ENCODE assay signal across 8 cellular contexts in the genomic region with DNA sequence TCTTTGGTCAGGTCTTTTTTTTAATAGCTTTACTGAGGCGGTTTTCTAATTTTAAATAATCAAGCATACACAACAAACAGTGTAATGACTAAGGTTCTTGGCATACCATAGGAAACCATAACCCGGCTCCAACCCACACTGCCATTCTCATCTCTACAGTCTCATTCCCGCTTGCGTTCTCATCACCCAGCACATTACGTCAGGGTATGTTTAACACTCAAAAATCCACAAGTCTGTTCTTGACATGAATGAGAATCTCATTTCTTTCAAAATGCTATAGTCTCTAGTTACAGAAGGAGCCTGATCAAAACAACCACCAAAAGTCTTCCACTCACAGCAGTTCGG. TPM values are rescaled to one million over a fixed set of nuclear protein-coding genes. Genes with fewer than 3 reads are reported as not detected.
DNase-seq lines count a peak whose midpoint lies in the region; ATAC-seq and TF ChIP-seq lines count a peak whose summit lies in the region.

No MANE protein-coding gene starts in this region.

- ATAC-seq in activated CD4-positive, alpha-beta T cell treated with anti-CD3 and anti-CD28 coated beads for 36 hours, result peak; percentile 79
- peak; percentile 43 for ATAC-seq in GM21717 (IDR thresholded peaks at IDR 0.05; ENCODE audit: unreplicated experiment)
- peak; percentile 86 for ATAC-seq in activated T-helper 17 cell treated with anti-CD3 and anti-CD28 coated beads, Interleukin-2, amount 50 U/mL, for 72 hours (replicated peaks)
- no peak for ATAC-seq in gastrocnemius medialis

- no peaks in the 10 kb centered on the region for H3K9me3 ChIP-seq in gastrocnemius medialis

- DNase-seq in activated CD4-positive, alpha-beta T cell treated with anti-CD3 and anti-CD28 coated beads for 36 hours, result peak; percentile 71
- no peak for DNase-seq in activated CD4-positive, alpha-beta T cell treated with anti-CD3 and anti-CD28 coated beads for 1 hour
- DNase-seq in HuH-7.5 (ENCODE audit: low spot score) (peak; percentile 65), glutamatergic neuron (no peak), gastrocnemius medialis (no peak)
- no peak for DNase-seq in effector CD4-positive, alpha-beta T cell

- H3K4me1 ChIP-seq in gastrocnemius medialis, result peaks cover 12% of the 10 kb centered on the region in 2 donors

- no peaks in the 10 kb centered on the region for H3K27me3 Mint-ChIP-seq in activated CD4-positive, alpha-beta T cell treated with anti-CD3 and anti-CD28 coated beads for 36 hours
- H3K27me3 Mint-ChIP-seq in activated T-helper 17 cell treated with anti-CD3 and anti-CD28 coated beads, Interleukin-2, amount 50 U/mL, for 72 hours, result no peaks in the 10 kb centered on the region
- peaks cover 7% of the 10 kb centered on the region for H3K27me3 Mint-ChIP-seq in glutamatergic neuron (ENCODE audit: unreplicated experiment)

- H3K4me1 Mint-ChIP-seq in activated CD4-positive, alpha-beta T cell treated with anti-CD3 and anti-CD28 coated beads for 36 hours, result peaks cover 23% of the 10 kb centered on the region
- H3K4me1 Mint-ChIP-seq in activated T-helper 17 cell treated with anti-CD3 and anti-CD28 coated beads, Interleukin-2, amount 50 U/mL, for 72 hours, result peaks cover 23% of the 10 kb centered on the region
- peaks cover 13% of the 10 kb centered on the region for H3K4me1 Mint-ChIP-seq in glutamatergic neuron (ENCODE audit: low read depth, unreplicated experiment)

- no peaks in the 10 kb centered on the region for H3K36me3 ChIP-seq in gastrocnemius medialis

- no peak for TF ChIP-seq POLR2A in gastrocnemius medialis (IDR thresholded peaks at IDR 0.05)

- H3K9me3 Mint-ChIP-seq in activated CD4-positive, alpha-beta T cell treated with anti-CD3 and anti-CD28 coated beads for 36 hours (ENCODE audit: low read depth), result no peaks in the 10 kb centered on the region
- no peaks in the 10 kb centered on the region for H3K9me3 Mint-ChIP-seq in activated T-helper 17 cell treated with anti-CD3 and anti-CD28 coated beads, Interleukin-2, amount 50 U/mL, for 72 hours
- H3K9me3 Mint-ChIP-seq in glutamatergic neuron (ENCODE audit: unreplicated experiment), result peaks cover 7% of the 10 kb centered on the region

- peak overlapping the region; percentile 69 to 83 (median 81) for H3K4me3 ChIP-seq in gastrocnemius medialis

- TF ChIP-seq CTCF in glutamatergic neuron (IDR thresholded peaks at IDR 0.05; ENCODE audit: partially characterized antibody, unreplicated experiment), result no peak
- no peak for TF ChIP-seq CTCF in gastrocnemius medialis (IDR thresholded peaks at IDR 0.05 in 4 of 5, conservative IDR thresholded peaks at IDR 0.05 in 1 of 5)

- intact Hi-C loops in activated CD4-positive, alpha-beta T cell treated with anti-CD3 and anti-CD28 coated beads for 36 hours (cut with DNase I, micrococcal nuclease), result loop anchor here (1.0 to 10.0 kb wide), 4 partner anchors 89 to 1590 kb away; a partner anchor contains a TSS
- intact Hi-C loops in gastrocnemius medialis (cut with DNase I; ENCODE audit: low total_unique reads), result loop anchor here (10.0 kb wide), 1 partner anchor 200 kb away; a partner anchor contains a TSS

- peak overlapping the region; percentile 80 to 90 (median 85) for H3K27ac ChIP-seq in gastrocnemius medialis

- CTCF ChIA-PET in activated CD4-positive, alpha-beta T cell treated with anti-CD3 and anti-CD28 coated beads for 36 hours (lab: Charles Lee), result interaction anchor here (1.0 to 3.3 kb wide), 3 partner anchors 8 to 41 kb away, joined by 3 to 26 read pairs (median 4); a partner anchor contains a TSS

- in situ Hi-C loops in gastrocnemius medialis (cut with MboI; ENCODE audit: low sequenced_read_pairs in 4 of 4), result no loop called here

- peak overlapping the region; percentile 99 for H3K27ac Mint-ChIP-seq in activated CD4-positive, alpha-beta T cell treated with anti-CD3 and anti-CD28 coated beads for 36 hours
- H3K27ac Mint-ChIP-seq in activated T-helper 17 cell treated with anti-CD3 and anti-CD28 coated beads, Interleukin-2, amount 50 U/mL, for 72 hours, result peak overlapping the region; percentile 97
- peak overlapping the region; percentile 62 for H3K27ac Mint-ChIP-seq in glutamatergic neuron (ENCODE audit: unreplicated experiment)

- POLR2A ChIA-PET in activated CD4-positive, alpha-beta T cell treated with anti-CD3 and anti-CD28 coated beads for 36 hours (lab: Charles Lee), result interaction anchor here (0.6 to 1.4 kb wide), 8 partner anchors 26 to 393 kb away, joined by 3 to 19 read pairs (median 4); a partner anchor contains a TSS

- H3K36me3 Mint-ChIP-seq in activated CD4-positive, alpha-beta T cell treated with anti-CD3 and anti-CD28 coated beads for 36 hours (ENCODE audit: low read depth), result peaks cover 16% of the 10 kb centered on the region
- H3K36me3 Mint-ChIP-seq in activated T-helper 17 cell treated with anti-CD3 and anti-CD28 coated beads, Interleukin-2, amount 50 U/mL, for 72 hours (ENCODE audit: low read depth), result no peaks in the 10 kb centered on the region
- peaks cover 5% of the 10 kb centered on the region for H3K36me3 Mint-ChIP-seq in glutamatergic neuron (ENCODE audit: unreplicated experiment)

- no peaks in the 10 kb centered on the region for H3K27me3 ChIP-seq in gastrocnemius medialis

- H3K4me3 Mint-ChIP-seq in activated CD4-positive, alpha-beta T cell treated with anti-CD3 and anti-CD28 coated beads for 36 hours, result peak overlapping the region; percentile 89
- H3K4me3 Mint-ChIP-seq in activated T-helper 17 cell treated with anti-CD3 and anti-CD28 coated beads, Interleukin-2, amount 50 U/mL, for 72 hours, result peak overlapping the region; percentile 84
- H3K4me3 Mint-ChIP-seq in glutamatergic neuron (ENCODE audit: unreplicated experiment), result peak overlapping the region; percentile 96

RNA-seq across cellular contexts. Expression of a gene that starts 0.5 kb away (rescaled TPM):
- 10 to 100 TPM; 14.4 to 16.8 TPM for total RNA-seq in activated CD4-positive, alpha-beta T cell treated with anti-CD3 and anti-CD28 coated beads for 36 hours
- 10 to 100 TPM in 1 of 2 donors, 1 to 10 TPM in 1; 7.7 to 11.7 TPM for total RNA-seq in activated T-helper 17 cell treated with anti-CD3 and anti-CD28 coated beads, Interleukin-2, amount 50 U/mL, for 72 hours
- total RNA-seq in glutamatergic neuron (ENCODE audit: unreplicated experiment), result 10.2 TPM
- under 1 TPM in 3 of 4 donors, not detected in 1; 0.16 to 0.27 (median 0.20) TPM for total RNA-seq in gastrocnemius medialis

RNA-seq across cellular contexts. Expression of a gene that starts 30.8 kb away (rescaled TPM):
- 10 to 100 TPM; 15.7 to 17.1 TPM for total RNA-seq in activated CD4-positive, alpha-beta T cell treated with anti-CD3 and anti-CD28 coated beads for 36 hours
- total RNA-seq in activated T-helper 17 cell treated with anti-CD3 and anti-CD28 coated beads, Interleukin-2, amount 50 U/mL, for 72 hours, result 10 to 100 TPM in 1 of 2 donors, 1 to 10 TPM in 1; 9.5 to 14.6 TPM
- total RNA-seq in glutamatergic neuron (ENCODE audit: unreplicated experiment) (6.8 TPM), gastrocnemius medialis (1 to 10 TPM; 3.8 to 7.3 (median 4.7) TPM)

RNA-seq across cellular contexts. Expression of a gene that starts 42.4 kb away (rescaled TPM):
- 10 to 100 TPM; 51.7 to 55.1 TPM for total RNA-seq in activated CD4-positive, alpha-beta T cell treated with anti-CD3 and anti-CD28 coated beads for 36 hours
- total RNA-seq in activated T-helper 17 cell treated with anti-CD3 and anti-CD28 coated beads, Interleukin-2, amount 50 U/mL, for 72 hours, result 10 to 100 TPM; 28.3 to 43.6 TPM
- 127 TPM for total RNA-seq in glutamatergic neuron (ENCODE audit: unreplicated experiment)
- 100 to 1,000 TPM; 123 to 184 (median 161) TPM for total RNA-seq in gastrocnemius medialis

Comparison
In these comparisons a context has a peak if more than half of its experiments do, and no peak if none do; other contexts are left out.
1. DNase-seq: peak in activated CD4-positive, alpha-beta T cell treated with anti-CD3 and anti-CD28 coated beads for 36 hours (single experiment) and HuH-7.5 (single experiment); none in activated CD4-positive, alpha-beta T cell treated with anti-CD3 and anti-CD28 coated beads for 1 hour (single experiment), glutamatergic neuron (single experiment), gastrocnemius medialis (0 of 2) and effector CD4-positive, alpha-beta T cell (single experiment).
2. ATAC-seq: peak in activated CD4-positive, alpha-beta T cell treated with anti-CD3 and anti-CD28 coated beads for 36 hours (single experiment), GM21717 (single experiment) and activated T-helper 17 cell treated with anti-CD3 and anti-CD28 coated beads, Interleukin-2, amount 50 U/mL, for 72 hours (single experiment); none in gastrocnemius medialis (0 of 2).
3. Peak in every context shown above with its lines, with median percentiles within 50 percentile points of each other: H3K27ac Mint-ChIP-seq and H3K4me3 Mint-ChIP-seq.